ENCODE assay signal across 9 cellular contexts in genomic region chr11:77449060-77449521, GRCh38. TPM values are rescaled to one million over a fixed set of nuclear protein-coding genes. Genes with fewer than 3 reads are reported as not detected.
DNase-seq lines count a peak whose midpoint lies in the region; ATAC-seq and TF ChIP-seq lines count a peak whose summit lies in the region.
"Had no signal": no experiment of that assay in that cellular context is flagged by ENCODE, and none has a peak within 500 bp of the region (broad histone marks: within the 10 kb centered on the region; RNA-seq: fewer than 3 reads in every experiment).

No MANE protein-coding gene starts in this region.

- no peak for DNase-seq in activated naive CD4-positive, alpha-beta T cell treated with anti-CD3 and anti-CD28 coated beads, Interleukin-2, amount 50 U/mL, for 16 hours
- peak in 1 of 34 experiments; percentile 7 for DNase-seq in T-cell
- no peak for DNase-seq in thyroid gland
- DNase-seq in uterus: no peak
- DNase-seq in HFFc6: no peak
- no peak for DNase-seq in mesenteric fat pad (ENCODE audit: low spot score)
- DNase-seq: IMR-90 had no signal

- TF ChIP-seq POLR2A in thyroid gland (IDR thresholded peaks at IDR 0.05) (no peak), uterus (IDR thresholded peaks at IDR 0.05) (no peak)

- no peaks in the 10 kb centered on the region for H3K9me3 Mint-ChIP-seq in activated naive CD4-positive, alpha-beta T cell treated with anti-CD3 and anti-CD28 coated beads, Interleukin-2, amount 50 U/mL, for 24 hours
- H3K9me3 Mint-ChIP-seq in T-cell (no peaks in the 10 kb centered on the region), HFFc6 (no peaks in the 10 kb centered on the region)

- H3K27ac Mint-ChIP-seq in activated naive CD4-positive, alpha-beta T cell treated with anti-CD3 and anti-CD28 coated beads, Interleukin-2, amount 50 U/mL, for 24 hours: peak overlapping the region; percentile 32
- H3K27ac Mint-ChIP-seq in T-cell (peak overlapping the region; percentile 1 to 76), HFFc6 (no peak overlapping the region)

- peaks cover 29 to 33% of the 10 kb centered on the region in 2 donors for H3K4me1 ChIP-seq in thyroid gland
- no peaks in the 10 kb centered on the region for H3K4me1 ChIP-seq in uterus

- TF ChIP-seq CTCF in thyroid gland (IDR thresholded peaks at IDR 0.05): no peak
- no peak for TF ChIP-seq CTCF in uterus (IDR thresholded peaks at IDR 0.05)
- no peak for TF ChIP-seq CTCF in HFFc6 (IDR thresholded peaks at IDR 0.05)

- no peaks in the 10 kb centered on the region for H3K27me3 Mint-ChIP-seq in activated naive CD4-positive, alpha-beta T cell treated with anti-CD3 and anti-CD28 coated beads, Interleukin-2, amount 50 U/mL, for 24 hours
- H3K27me3 Mint-ChIP-seq in T-cell (no peaks in the 10 kb centered on the region), HFFc6 (ENCODE audit: insufficient read depth) (peaks cover 24% of the 10 kb centered on the region)

- H3K4me3 ChIP-seq in thyroid gland (replicated peaks in 1 of 3): no peak overlapping the region
- H3K4me3 ChIP-seq in uterus: no peak overlapping the region

- WGBS in thyroid gland, 2 donors: 59 to 60% methylated on average over 5 of the region's 5 CpGs

- peaks cover 2% of the 10 kb centered on the region for H3K36me3 Mint-ChIP-seq in activated naive CD4-positive, alpha-beta T cell treated with anti-CD3 and anti-CD28 coated beads, Interleukin-2, amount 50 U/mL, for 24 hours
- no peaks in the 10 kb centered on the region for H3K36me3 Mint-ChIP-seq in T-cell
- no peaks in the 10 kb centered on the region for H3K36me3 Mint-ChIP-seq in HFFc6 (ENCODE audit: low read depth)

- H3K9me3 ChIP-seq in thyroid gland: no peaks in the 10 kb centered on the region
- no peaks in the 10 kb centered on the region for H3K9me3 ChIP-seq in uterus

- POLR2A ChIA-PET in T-cell (lab: Charles Lee): interaction anchor here in 1 of 2 donors (0.6 kb wide), 1 partner anchor 16 kb away, joined by 3 read pairs; no protein-coding TSS in a partner anchor

- intact Hi-C loops in thyroid gland (cut with DNase I): no loop called here
- intact Hi-C loops in uterus (cut with DNase I; ENCODE audit: low total_unique reads): no loop called here

- H3K36me3 ChIP-seq in thyroid gland: no peaks in the 10 kb centered on the region
- no peaks in the 10 kb centered on the region for H3K36me3 ChIP-seq in uterus

- peak overlapping the region; percentile 38 for H3K4me3 Mint-ChIP-seq in activated naive CD4-positive, alpha-beta T cell treated with anti-CD3 and anti-CD28 coated beads, Interleukin-2, amount 50 U/mL, for 24 hours
- H3K4me3 Mint-ChIP-seq in T-cell (peak overlapping the region in 1 of 3 donors; percentile 53), HFFc6 (no peak overlapping the region)

- H3K27ac ChIP-seq in thyroid gland: peak overlapping the region in 2 of 3 donors; percentile 4 to 27
- H3K27ac ChIP-seq in uterus: no peak overlapping the region

- peaks cover 27% of the 10 kb centered on the region for H3K4me1 Mint-ChIP-seq in activated naive CD4-positive, alpha-beta T cell treated with anti-CD3 and anti-CD28 coated beads, Interleukin-2, amount 50 U/mL, for 24 hours
- H3K4me1 Mint-ChIP-seq in T-cell: peaks cover 15 to 32% (median 32%) of the 10 kb centered on the region in 3 donors
- no peaks in the 10 kb centered on the region for H3K4me1 Mint-ChIP-seq in HFFc6 (ENCODE audit: low read depth)

- no peaks in the 10 kb centered on the region for H3K27me3 ChIP-seq in thyroid gland
- no peaks in the 10 kb centered on the region for H3K27me3 ChIP-seq in uterus

- ATAC-seq in HG03025 (IDR thresholded peaks at IDR 0.05; ENCODE audit: low FRiP score, unreplicated experiment): peak; percentile 65
- peak in 1 of 4 experiments; percentile 35 for ATAC-seq in T-cell (replicated peaks in 1 of 4)

- CTCF ChIA-PET in T-cell (lab: Charles Lee): interaction anchor here (0.6 kb wide), 2 partner anchors 35 to 96 kb away, joined by 3 to 4 read pairs; no protein-coding TSS in a partner anchor

RNA-seq across cellular contexts. Expression of gene PAK1, which starts 24.8 kb away (rescaled TPM):
- total RNA-seq in T-cell (10 to 100 TPM; 15.9 to 28.0 (median 18.7) TPM), thyroid gland (100 to 1,000 TPM in 1 of 4 donors, 10 to 100 TPM in 3; 47.0 to 110 (median 84.0) TPM), uterus (10 to 100 TPM; 17.4 to 55.2 (median 35.7) TPM), mesenteric fat pad (27.4 TPM)
- 10 to 100 TPM; 41.7 to 52.2 (median 48.8) TPM for total RNA-seq in HFFc6 (2021; fragmentation: NEBNext Ultra II Directional; extraction: Animal tissue kit (Norgen Biotek cat#: 25700))

Comparison
In these comparisons a context has a peak if more than half of its experiments do, and no peak if none do; other contexts are left out.
1. H3K27ac ChIP-seq: peak in thyroid gland (2 of 3); none in uterus (0 of 2).